11 cellular contexts compared by ENCODE assay signal in the genomic region with DNA sequence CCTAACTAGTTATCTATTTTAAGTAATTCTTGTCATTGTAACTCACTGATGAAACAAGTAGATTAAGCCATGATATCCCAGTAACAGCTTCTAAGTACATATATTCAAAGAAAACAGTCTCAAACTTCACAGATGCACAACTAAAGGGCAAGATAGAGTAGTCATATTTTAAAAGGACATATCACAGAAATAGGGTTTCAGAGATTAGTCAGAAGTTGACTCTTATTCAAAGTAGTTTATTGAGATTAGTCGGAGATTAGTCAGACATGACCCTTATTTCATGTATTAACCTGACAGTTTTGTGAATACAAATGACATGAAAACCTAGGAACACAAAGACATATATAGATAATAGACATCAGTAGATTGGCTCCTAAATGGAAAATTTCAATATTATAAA. TPM values are rescaled to one million over a fixed set of nuclear protein-coding genes. Genes with fewer than 3 reads are reported as not detected.
A peak's percentile ranks its signal among the peaks of the same experiment; 100 is the strongest.
DNase-seq lines count a peak whose midpoint lies in the region; ATAC-seq and TF ChIP-seq lines count a peak whose summit lies in the region.
"Had no signal": no experiment of that assay in that cellular context is flagged by ENCODE, and none has a peak within 500 bp of the region (broad histone marks: within the 10 kb centered on the region; RNA-seq: fewer than 3 reads in every experiment).

No MANE protein-coding gene starts in this region.

- no peak for DNase-seq in T-helper 2 cell treated with Interferon-gamma antibody and Interleukin-4, amounts not matched to agents 5 μg/mL and 100 μg/mL, for 36 hours (ENCODE audit: low spot score)
- DNase-seq in stimulated activated CD8-positive, alpha-beta memory T cell treated with anti-CD3 and anti-CD28 coated beads, Interleukin-4, amount 100 ng/mL, for 48 hours: no peak
- DNase-seq in SHP77 (lab: John Stamatoyannopoulos, UW) (no peak), colonic mucosa (no peak), GF-D8 (lab: John Stamatoyannopoulos, UW) (no peak)
- DNase-seq: cortex of kidney had no signal

- H3K27ac Mint-ChIP-seq in T-helper 2 cell treated with Interferon-gamma antibody and Interleukin-4, amounts not matched to agents 5 μg/mL and 100 μg/mL, for 36 hours: peak overlapping the region; percentile 46
- H3K27ac Mint-ChIP-seq: T-helper 1 cell treated with Interleukin-12 subunit alpha and Interleukin-12 subunit beta and Interleukin-4 antibody, amounts not matched to agents 30 μg/mL and 1 μg/mL, for 36 hours had no signal

- ATAC-seq in GM19328 (IDR thresholded peaks at IDR 0.05; ENCODE audit: unreplicated experiment) (peak; percentile 87), HG02981 (IDR thresholded peaks at IDR 0.05; ENCODE audit: unreplicated experiment) (peak; percentile 91)

- TF ChIP-seq CTCF in colonic mucosa (IDR thresholded peaks at IDR 0.05): no peak

- peaks cover 20% of the 10 kb centered on the region for H3K4me1 Mint-ChIP-seq in T-helper 2 cell treated with Interferon-gamma antibody and Interleukin-4, amounts not matched to agents 5 μg/mL and 100 μg/mL, for 36 hours (ENCODE audit: low read depth)

- H2AFZ ChIP-seq in ACC112 (ENCODE audit: low read length, unreplicated experiment): no peak overlapping the region

- no peaks in the 10 kb centered on the region for H3K9me3 ChIP-seq in colonic mucosa

- H3K4me3 ChIP-seq in ACC112 (ENCODE audit: low read depth, low read length) (no peak overlapping the region), colonic mucosa (no peak overlapping the region)

- no peaks in the 10 kb centered on the region for H3K27me3 ChIP-seq in ACC112 (ENCODE audit: insufficient read depth, low read length)
- no peaks in the 10 kb centered on the region for H3K27me3 ChIP-seq in colonic mucosa

- no peaks in the 10 kb centered on the region for H3K27me3 Mint-ChIP-seq in T-helper 2 cell treated with Interferon-gamma antibody and Interleukin-4, amounts not matched to agents 5 μg/mL and 100 μg/mL, for 36 hours (ENCODE audit: low read depth)

- H3K36me3 ChIP-seq in ACC112 (ENCODE audit: insufficient read depth, low read length) (peaks cover 16% of the 10 kb centered on the region), colonic mucosa (no peaks in the 10 kb centered on the region)

- no peak overlapping the region for H3K9ac ChIP-seq in colonic mucosa (ENCODE audit: low read depth in 2 of 2, low read length in 2 of 2)

- H3K36me3 Mint-ChIP-seq in T-helper 2 cell treated with Interferon-gamma antibody and Interleukin-4, amounts not matched to agents 5 μg/mL and 100 μg/mL, for 36 hours (ENCODE audit: low read depth): peaks cover 24% of the 10 kb centered on the region

- no peak overlapping the region for H3K4me3 Mint-ChIP-seq in T-helper 2 cell treated with Interferon-gamma antibody and Interleukin-4, amounts not matched to agents 5 μg/mL and 100 μg/mL, for 36 hours
- H3K4me3 Mint-ChIP-seq: T-helper 1 cell treated with Interleukin-12 subunit alpha and Interleukin-12 subunit beta and Interleukin-4 antibody, amounts not matched to agents 30 μg/mL and 1 μg/mL, for 36 hours had no signal

- H3K27ac ChIP-seq in ACC112 (ENCODE audit: low read depth, low read length) (peak overlapping the region; percentile 18), colonic mucosa (no peak overlapping the region)
- H3K27ac ChIP-seq: C4-2B had no signal

- no peaks in the 10 kb centered on the region for H3K9me3 Mint-ChIP-seq in T-helper 2 cell treated with Interferon-gamma antibody and Interleukin-4, amounts not matched to agents 5 μg/mL and 100 μg/mL, for 36 hours
- H3K9me3 Mint-ChIP-seq: T-helper 1 cell treated with Interleukin-12 subunit alpha and Interleukin-12 subunit beta and Interleukin-4 antibody, amounts not matched to agents 30 μg/mL and 1 μg/mL, for 36 hours had no signal

- intact Hi-C loops in colonic mucosa (cut with DNase I): no loop called here

- no peaks in the 10 kb centered on the region for H3K79me2 ChIP-seq in ACC112 (ENCODE audit: control insufficient read depth, insufficient read depth, low read length, unreplicated experiment)

- H3K4me1 ChIP-seq in ACC112 (ENCODE audit: control insufficient read depth, insufficient read depth, low read length, unreplicated experiment) (peaks cover 23% of the 10 kb centered on the region), colonic mucosa (no peaks in the 10 kb centered on the region)

RNA-seq across cellular contexts. Expression of a gene that starts 15.9 kb away (rescaled TPM):
- 1 to 10 TPM; 3.2 to 9.6 TPM for total RNA-seq in colonic mucosa

RNA-seq across cellular contexts. Expression of a gene that starts 35.0 kb away (rescaled TPM):
- 10 to 100 TPM in 1 of 2 donors, 1 to 10 TPM in 1; 9.9 to 12.3 TPM for total RNA-seq in colonic mucosa

RNA-seq across cellular contexts. Expression of a gene that starts 35.1 kb away (rescaled TPM):
- 10 to 100 TPM; 34.2 to 51.9 TPM for total RNA-seq in colonic mucosa
